18 cellular contexts compared by ENCODE assay signal in genomic region chr5:151340004-151340403, GRCh38. TPM values are rescaled to one million over a fixed set of nuclear protein-coding genes. Genes with fewer than 3 reads are reported as not detected.
DNase-seq lines count a peak whose midpoint lies in the region; ATAC-seq and TF ChIP-seq lines count a peak whose summit lies in the region.
"Had no signal": no experiment of that assay in that cellular context is flagged by ENCODE, and none has a peak within 500 bp of the region (broad histone marks: within the 10 kb centered on the region; RNA-seq: fewer than 3 reads in every experiment).

No MANE protein-coding gene starts in this region.

- POLR2A ChIA-PET in HEK293 (lab: Yijun Ruan, JAX), result no interaction called here

- DNase-seq in left kidney (ENCODE audit: low read depth, low spot score) (peak; percentile 2), gastrocnemius medialis (no peak), SIG-M5 (lab: John Stamatoyannopoulos, UW) (no peak)
- DNase-seq in activated T-cell treated with anti-CD3 and anti-CD28 coated beads, Interleukin-2, amount 50 U/mL, for 1 hour, result no peak
- DNase-seq: AML-193; Caco-2; Calu3; CD4-positive, alpha-beta T cell; CD8-positive, alpha-beta T cell; DMS79 treated with DMSO at 0.1 percent for 48 hours; GF-D8 had no signal

- CTCF ChIA-PET in HEK293 (lab: Yijun Ruan, JAX), result interaction anchor here (0.6 kb wide), 1 partner anchor 224 kb away, joined by 3 read pairs; no protein-coding TSS in a partner anchor

- H3K9me3 ChIP-seq in HEK293 (ENCODE audit: control insufficient read depth, insufficient read depth, low read depth, low read length) (no peaks in the 10 kb centered on the region), gastrocnemius medialis (no peaks in the 10 kb centered on the region)
- H3K9me3 ChIP-seq: A549, Caco-2 had no signal

- TF ChIP-seq CTCF in HEK293 (tag by site-specific recombination; IDR thresholded peaks at IDR 0.05) (no peak), gastrocnemius medialis (IDR thresholded peaks at IDR 0.05 in 4 of 5, conservative IDR thresholded peaks at IDR 0.05 in 1 of 5) (no peak)

- in situ Hi-C loops in gastrocnemius medialis (cut with MboI; ENCODE audit: low sequenced_read_pairs in 4 of 4), result no loop called here

- H3K4me1 ChIP-seq in HEK293 (ENCODE audit: control insufficient read depth, insufficient read depth, low read length), result no peaks in the 10 kb centered on the region
- H3K4me1 ChIP-seq in gastrocnemius medialis, result peaks cover 15 to 22% of the 10 kb centered on the region in 2 donors
- H3K4me1 ChIP-seq: A549 had no signal

- TF ChIP-seq POLR2A in gastrocnemius medialis (IDR thresholded peaks at IDR 0.05), result no peak

- H3K4me3 ChIP-seq in HEK293 (ENCODE audit: low read depth, low read length), result no peak overlapping the region
- H3K4me3 ChIP-seq in gastrocnemius medialis, result no peak overlapping the region
- H3K4me3 ChIP-seq: A549; BLaER1 treated with 17β-estradiol and CSF1 and Interleukin-3, amounts not matched to agents 10 nM and 100 nM had no signal

- intact Hi-C loops in gastrocnemius medialis (cut with DNase I; ENCODE audit: low total_unique reads), result no loop called here

- H3K27ac ChIP-seq in HEK293 (ENCODE audit: extremely low read depth, low read depth, low read length) (no peak overlapping the region), gastrocnemius medialis (peak overlapping the region; percentile 11 to 96 (median 93))
- H3K27ac ChIP-seq: 22Rv1; A549; BLaER1 treated with 17β-estradiol and CSF1 and Interleukin-3, amounts not matched to agents 10 nM and 100 nM; C4-2B had no signal

- H3K36me3 ChIP-seq in HEK293 (ENCODE audit: control insufficient read depth in 2 of 2, insufficient read depth in 1 of 2, low read length in 2 of 2) (no peaks in the 10 kb centered on the region), gastrocnemius medialis (peaks cover 0 to 54% of the 10 kb centered on the region in 2 donors)
- H3K36me3 ChIP-seq: BLaER1 treated with 17β-estradiol and CSF1 and Interleukin-3, amounts not matched to agents 10 nM and 100 nM had no signal

- no peak for ATAC-seq in gastrocnemius medialis
- ATAC-seq: A549; CD8-positive, alpha-beta T cell had no signal

- H3K27me3 ChIP-seq in gastrocnemius medialis, result no peaks in the 10 kb centered on the region
- H3K27me3 ChIP-seq: BLaER1 treated with 17β-estradiol and CSF1 and Interleukin-3, amounts not matched to agents 10 nM and 100 nM had no signal

TF ChIP-seq in HEK293, 187 proteins besides CTCF, POLR2A, EP300 and RAD21:
- TF ChIP-seq ZNF114 (tag by site-specific recombination; IDR thresholded peaks at IDR 0.05) (no peak), ZNF133 (tag by site-specific recombination; IDR thresholded peaks at IDR 0.05) (no peak), ZBTB6 (tag by site-specific recombination; IDR thresholded peaks at IDR 0.05) (no peak), ZFHX2 (tag by site-specific recombination; conservative IDR thresholded peaks at IDR 0.05) (peak; percentile 62), ZNF660 (tag by site-specific recombination; IDR thresholded peaks at IDR 0.05) (no peak), ZNF280C (tag by site-specific recombination; IDR thresholded peaks at IDR 0.05) (no peak), ZNF707 (tag by site-specific recombination; IDR thresholded peaks at IDR 0.05) (no peak), ZNF433 (tag by site-specific recombination; IDR thresholded peaks at IDR 0.05; ENCODE audit: low read depth) (no peak), EGR2 (tag by site-specific recombination; IDR thresholded peaks at IDR 0.05; ENCODE audit: low read depth) (peak; percentile 96), ZFP37 (tag by site-specific recombination; IDR thresholded peaks at IDR 0.05) (no peak), ZNF513 (tag by site-specific recombination; IDR thresholded peaks at IDR 0.05) (peak; percentile 83)

RNA-seq across cellular contexts. Expression of gene SLC36A2, which starts 7.4 kb away (rescaled TPM):
- total RNA-seq in gastrocnemius medialis, result 10 to 100 TPM in 3 of 4 donors, 1 to 10 TPM in 1; 8.8 to 22.9 (median 16.4) TPM
- total RNA-seq: A172; B cell; Caco-2; Calu3; CD4-positive, alpha-beta T cell; CD8-positive, alpha-beta T cell had no signal

RNA-seq across cellular contexts. Expression of gene SLC36A3, which starts 36.4 kb away (rescaled TPM):
- total RNA-seq in gastrocnemius medialis, result not detected
- total RNA-seq: A172; B cell; Caco-2; Calu3; CD4-positive, alpha-beta T cell; CD8-positive, alpha-beta T cell had no signal
